ENCODE assay signal across 14 cellular contexts in genomic region chr9:94872921-94873511, GRCh38.
A peak's percentile ranks its signal among the peaks of the same experiment; 100 is the strongest.
DNase-seq lines count a peak whose midpoint lies in the region; ATAC-seq and TF ChIP-seq lines count a peak whose summit lies in the region.
"Had no signal": no experiment of that assay in that cellular context is flagged by ENCODE, and none has a peak within 500 bp of the region (broad histone marks: within the 10 kb centered on the region; RNA-seq: fewer than 3 reads in every experiment).

No MANE protein-coding gene starts in this region.

- no peaks in the 10 kb centered on the region for H3K36me3 ChIP-seq in esophagus muscularis mucosa

- H3K4me1 ChIP-seq in esophagus muscularis mucosa = peaks cover 37 to 58% (median 45%) of the 10 kb centered on the region in 4 donors

- no peak for TF ChIP-seq CTCF in esophagus muscularis mucosa (IDR thresholded peaks at IDR 0.05)
- TF ChIP-seq CTCF in omental fat pad (IDR thresholded peaks at IDR 0.05) = no peak

- H3K9me3 Mint-ChIP-seq in stimulated activated naive CD8-positive, alpha-beta T cell treated with anti-CD3 and anti-CD28 coated beads, Interleukin-15, Interleukin-2, amounts not matched to agents 100 ng/mL and 50 ng/mL, for 24 hours = no peaks in the 10 kb centered on the region
- H3K9me3 Mint-ChIP-seq: activated naive CD4-positive, alpha-beta T cell treated with anti-CD3 and anti-CD28 coated beads, Interleukin-2, amount 50 U/mL, for 24 hours had no signal

- H3K27me3 ChIP-seq in esophagus muscularis mucosa = no peaks in the 10 kb centered on the region

- DNase-seq in stimulated activated naive CD8-positive, alpha-beta T cell treated with anti-CD3 and anti-CD28 coated beads, Interleukin-15, Interleukin-2, amounts not matched to agents 100 U/mL and 50 U/mL, for 24 hours = no peak
- DNase-seq in esophagus muscularis mucosa (ENCODE audit: extremely low spot score) (no peak), omental fat pad (ENCODE audit: low spot score) (no peak), mucosa of gallbladder (ENCODE audit: low spot score) (no peak)
- DNase-seq: activated CD4-positive, alpha-beta T cell treated with anti-CD3 and anti-CD28 coated beads for 48 hours; effector CD8-positive, alpha-beta T cell; NCI-H2081; occipital lobe; SIG-M5 had no signal

- 41% methylated on average over 3 of the region's 3 CpGs for WGBS in esophagus muscularis mucosa

- no peak overlapping the region for H3K4me3 ChIP-seq in esophagus muscularis mucosa

- H3K27ac ChIP-seq in esophagus muscularis mucosa (replicated peaks in 1 of 4) = peak overlapping the region; percentile 26 to 38 (median 34)

- H3K36me3 Mint-ChIP-seq in stimulated activated naive CD8-positive, alpha-beta T cell treated with anti-CD3 and anti-CD28 coated beads, Interleukin-15, Interleukin-2, amounts not matched to agents 100 ng/mL and 50 ng/mL, for 24 hours (ENCODE audit: low read depth) = peaks cover 11% of the 10 kb centered on the region
- H3K36me3 Mint-ChIP-seq: activated naive CD4-positive, alpha-beta T cell treated with anti-CD3 and anti-CD28 coated beads, Interleukin-2, amount 50 U/mL, for 24 hours had no signal

- intact Hi-C loops in esophagus muscularis mucosa (cut with DNase I) = no loop called here

- H3K9me3 ChIP-seq in esophagus muscularis mucosa = no peaks in the 10 kb centered on the region

- no peak overlapping the region for H3K4me3 Mint-ChIP-seq in stimulated activated naive CD8-positive, alpha-beta T cell treated with anti-CD3 and anti-CD28 coated beads, Interleukin-15, Interleukin-2, amounts not matched to agents 100 ng/mL and 50 ng/mL, for 24 hours
- H3K4me3 Mint-ChIP-seq: activated naive CD4-positive, alpha-beta T cell treated with anti-CD3 and anti-CD28 coated beads, Interleukin-2, amount 50 U/mL, for 24 hours had no signal

- H3K27ac Mint-ChIP-seq in stimulated activated naive CD8-positive, alpha-beta T cell treated with anti-CD3 and anti-CD28 coated beads, Interleukin-15, Interleukin-2, amounts not matched to agents 100 ng/mL and 50 ng/mL, for 24 hours = peak overlapping the region; percentile 59
- H3K27ac Mint-ChIP-seq: activated naive CD4-positive, alpha-beta T cell treated with anti-CD3 and anti-CD28 coated beads, Interleukin-2, amount 50 U/mL, for 24 hours had no signal

- TF ChIP-seq POLR2A in esophagus muscularis mucosa (IDR thresholded peaks at IDR 0.05; ENCODE audit: low read depth) = no peak

- no peak for ATAC-seq in stimulated activated naive CD8-positive, alpha-beta T cell treated with anti-CD3 and anti-CD28 coated beads, Interleukin-15, Interleukin-2, amounts not matched to agents 100 U/mL and 50 U/mL, for 24 hours
- ATAC-seq in omental fat pad (ENCODE audit: low FRiP score) = peak; percentile 41
- no peak for ATAC-seq in HG02798 (IDR thresholded peaks at IDR 0.05; ENCODE audit: poor library complexity, unreplicated experiment)
- ATAC-seq in GM21786 (IDR thresholded peaks at IDR 0.05; ENCODE audit: unreplicated experiment) = no peak
- ATAC-seq in HG02840 (IDR thresholded peaks at IDR 0.05; ENCODE audit: low FRiP score, unreplicated experiment) = no peak

- TF ChIP-seq EP300 in esophagus muscularis mucosa (IDR thresholded peaks at IDR 0.05) = no peak

- H3K27me3 Mint-ChIP-seq in stimulated activated naive CD8-positive, alpha-beta T cell treated with anti-CD3 and anti-CD28 coated beads, Interleukin-15, Interleukin-2, amounts not matched to agents 100 ng/mL and 50 ng/mL, for 24 hours = peaks cover 5% of the 10 kb centered on the region
- H3K27me3 Mint-ChIP-seq: activated naive CD4-positive, alpha-beta T cell treated with anti-CD3 and anti-CD28 coated beads, Interleukin-2, amount 50 U/mL, for 24 hours had no signal

- peaks cover 58% of the 10 kb centered on the region for H3K4me1 Mint-ChIP-seq in stimulated activated naive CD8-positive, alpha-beta T cell treated with anti-CD3 and anti-CD28 coated beads, Interleukin-15, Interleukin-2, amounts not matched to agents 100 ng/mL and 50 ng/mL, for 24 hours (ENCODE audit: low read depth)
